Comparison of ENCODE assay signal across 1 cellular context in genomic region chr6:71012871-71013456, GRCh38.
TF ChIP-seq lines count a peak whose summit lies in the region.

No MANE protein-coding gene starts in this region.

TF ChIP-seq in SK-N-SH treated with all-trans-retinoic acid at 6 μM for 48 hours, 23 proteins besides CTCF, POLR2A, EP300 and RAD21 (continued from another document):
- TF ChIP-seq, protein P1, sequence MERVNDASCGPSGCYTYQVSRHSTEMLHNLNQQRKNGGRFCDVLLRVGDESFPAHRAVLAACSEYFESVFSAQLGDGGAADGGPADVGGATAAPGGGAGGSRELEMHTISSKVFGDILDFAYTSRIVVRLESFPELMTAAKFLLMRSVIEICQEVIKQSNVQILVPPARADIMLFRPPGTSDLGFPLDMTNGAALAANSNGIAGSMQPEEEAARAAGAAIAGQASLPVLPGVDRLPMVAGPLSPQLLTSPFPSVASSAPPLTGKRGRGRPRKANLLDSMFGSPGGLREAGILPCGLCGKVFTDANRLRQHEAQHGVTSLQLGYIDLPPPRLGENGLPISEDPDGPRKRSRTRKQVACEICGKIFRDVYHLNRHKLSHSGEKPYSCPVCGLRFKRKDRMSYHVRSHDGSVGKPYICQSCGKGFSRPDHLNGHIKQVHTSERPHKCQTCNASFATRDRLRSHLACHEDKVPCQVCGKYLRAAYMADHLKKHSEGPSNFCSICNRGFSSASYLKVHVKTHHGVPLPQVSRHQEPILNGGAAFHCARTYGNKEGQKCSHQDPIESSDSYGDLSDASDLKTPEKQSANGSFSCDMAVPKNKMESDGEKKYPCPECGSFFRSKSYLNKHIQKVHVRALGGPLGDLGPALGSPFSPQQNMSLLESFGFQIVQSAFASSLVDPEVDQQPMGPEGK (CRISPR knock-in tag; IDR thresholded peaks at IDR 0.05; ENCODE audit: borderline replicate concordance): no peak
- no peak for TF ChIP-seq TOX (CRISPR knock-in tag; IDR thresholded peaks at IDR 0.05; ENCODE audit: borderline replicate concordance)
- TF ChIP-seq OSR1 (CRISPR knock-in tag; IDR thresholded peaks at IDR 0.05): no peak
- TF ChIP-seq ZNF8 (CRISPR knock-in tag; IDR thresholded peaks at IDR 0.05): no peak
- TF ChIP-seq ZC3H10 (CRISPR knock-in tag; IDR thresholded peaks at IDR 0.05): no peak
- TF ChIP-seq TSHZ2 (CRISPR knock-in tag; IDR thresholded peaks at IDR 0.05): no peak
- TF ChIP-seq SNAI2 (CRISPR knock-in tag; IDR thresholded peaks at IDR 0.05): no peak
